1 cellular context compared by ENCODE assay signal in genomic region chr19:10424011-10424637, GRCh38.
A peak's percentile ranks its signal among the peaks of the same experiment; 100 is the strongest.
TF ChIP-seq lines count a peak whose summit lies in the region.

No MANE protein-coding gene starts in this region.

TF ChIP-seq in HepG2, 621 proteins besides CTCF, POLR2A, EP300 and RAD21 (continued from another document and continues in another):
- 0 out of 2 replicates have a peak, but pooled peaks have one; percentile 22 for TF ChIP-seq KDM5B (CRISPR knock-in tag; IDR thresholded peaks at IDR 0.05; ENCODE audit: borderline replicate concordance)
- peak; percentile 23; the same call in 1 of the 2 replicates for TF ChIP-seq PHF8 (CRISPR knock-in tag; IDR thresholded peaks at IDR 0.05)
- TF ChIP-seq ZNF792 (CRISPR knock-in tag; IDR thresholded peaks at IDR 0.05), result no peak
- TF ChIP-seq MIER3 (CRISPR knock-in tag; IDR thresholded peaks at IDR 0.05; ENCODE audit: borderline replicate concordance), result no peak
- no peak for TF ChIP-seq CCAR2 (optimal IDR thresholded peaks at IDR 0.05; ENCODE audit: low read depth, low read length)
- no peak; the same call in 2 of the 3 replicates for TF ChIP-seq MXI1 (IDR thresholded peaks at IDR 0.05; ENCODE audit: borderline replicate concordance, low read depth, low read length)
- no peak for TF ChIP-seq ZNF678 (CRISPR knock-in tag; IDR thresholded peaks at IDR 0.05)
- no peak for TF ChIP-seq LRRFIP1 (CRISPR knock-in tag; conservative IDR thresholded peaks at IDR 0.05)
- no peak for TF ChIP-seq PPARG (CRISPR knock-in tag; conservative IDR thresholded peaks at IDR 0.05)
- TF ChIP-seq NFIC (IDR thresholded peaks at IDR 0.05; ENCODE audit: low read length), result no peak
- TF ChIP-seq ERF (CRISPR knock-in tag; IDR thresholded peaks at IDR 0.05), result peak; percentile 17; the same call in 1 of the 2 replicates
- TF ChIP-seq ARID4A (CRISPR knock-in tag; IDR thresholded peaks at IDR 0.05; ENCODE audit: borderline replicate concordance), result no peak; the same call in 1 of the 2 replicates
- TF ChIP-seq YEATS4 (CRISPR knock-in tag; IDR thresholded peaks at IDR 0.05; ENCODE audit: borderline replicate concordance), result no peak
- no peak for TF ChIP-seq ZNF451 (CRISPR knock-in tag; IDR thresholded peaks at IDR 0.05)
- no peak for TF ChIP-seq AFF4 (CRISPR knock-in tag; IDR thresholded peaks at IDR 0.05)
- 0 out of 2 replicates have a peak, but pooled peaks have one; percentile 34 for TF ChIP-seq KMT2B (CRISPR knock-in tag; IDR thresholded peaks at IDR 0.05)
- TF ChIP-seq MED8 (CRISPR knock-in tag; IDR thresholded peaks at IDR 0.05; ENCODE audit: insufficient replicate concordance), result no peak
- TF ChIP-seq ZNF10 (CRISPR knock-in tag; IDR thresholded peaks at IDR 0.05; ENCODE audit: borderline replicate concordance, low read depth), result no peak
- TF ChIP-seq ZUFSP (CRISPR knock-in tag; IDR thresholded peaks at IDR 0.05; ENCODE audit: borderline replicate concordance), result no peak
- TF ChIP-seq NR2F2 (IDR thresholded peaks at IDR 0.05; ENCODE audit: borderline replicate concordance, low read depth), result no peak
- TF ChIP-seq ZNF382 (CRISPR knock-in tag; IDR thresholded peaks at IDR 0.05; ENCODE audit: borderline replicate concordance), result no peak
- no peak for TF ChIP-seq BRF2 (CRISPR knock-in tag; IDR thresholded peaks at IDR 0.05)
- no peak for TF ChIP-seq GATAD2A (CRISPR knock-in tag; IDR thresholded peaks at IDR 0.05)
- no peak for TF ChIP-seq CSRNP1 (CRISPR knock-in tag; IDR thresholded peaks at IDR 0.05)
- no peak for TF ChIP-seq ZNF563 (CRISPR knock-in tag; IDR thresholded peaks at IDR 0.05)
- TF ChIP-seq HNF1B (CRISPR knock-in tag; IDR thresholded peaks at IDR 0.05), result no peak
- no peak for TF ChIP-seq GATA4 (IDR thresholded peaks at IDR 0.05; ENCODE audit: borderline replicate concordance, low read depth)
- TF ChIP-seq ZNF530 (CRISPR knock-in tag; IDR thresholded peaks at IDR 0.05; ENCODE audit: low read depth), result no peak
- TF ChIP-seq ZNF768 (CRISPR knock-in tag; IDR thresholded peaks at IDR 0.05), result no peak
- 0 out of 2 replicates have a peak, but pooled peaks have one; percentile 18 for TF ChIP-seq ZNF646 (CRISPR knock-in tag; IDR thresholded peaks at IDR 0.05)
- TF ChIP-seq NCOA1 (CRISPR knock-in tag; IDR thresholded peaks at IDR 0.05), result no peak
- no peak for TF ChIP-seq ZBTB7B (CRISPR knock-in tag; IDR thresholded peaks at IDR 0.05)
- no peak for TF ChIP-seq ZNF337 (CRISPR knock-in tag; IDR thresholded peaks at IDR 0.05; ENCODE audit: borderline replicate concordance, low read depth)
- no peak for TF ChIP-seq CAMTA2 (CRISPR knock-in tag; IDR thresholded peaks at IDR 0.05; ENCODE audit: borderline replicate concordance)
